Comparison of ENCODE assay signal across 20 cellular contexts in genomic region chr5:111834926-111835599, GRCh38.
A peak's percentile ranks its signal among the peaks of the same experiment; 100 is the strongest.
DNase-seq lines count a peak whose midpoint lies in the region; ATAC-seq and TF ChIP-seq lines count a peak whose summit lies in the region.
"Had no signal": no experiment of that assay in that cellular context is flagged by ENCODE, and none has a peak within 500 bp of the region (broad histone marks: within the 10 kb centered on the region; RNA-seq: fewer than 3 reads in every experiment).

No MANE protein-coding gene starts in this region.

- no peaks in the 10 kb centered on the region for H3K4me1 Mint-ChIP-seq in stimulated activated memory B cell treated with anti-CD40 and anti-IgM and Interleukin-4, amounts not matched to agents 10 μg/mL and 1 μg/mL and 100 μg/mL, for 72 hours
- H3K4me1 Mint-ChIP-seq in naive thymus-derived CD8-positive, alpha-beta T cell = no peaks in the 10 kb centered on the region
- H3K4me1 Mint-ChIP-seq: activated CD4-positive, alpha-beta T cell treated with anti-CD3 and anti-CD28 coated beads, Interleukin-2, amount 10 ng/mL, durations not matched to agents 7 days and 5 days had no signal

- H3K36me3 ChIP-seq in MG63 = no peaks in the 10 kb centered on the region
- H3K36me3 ChIP-seq: BLaER1 treated with 17β-estradiol and CSF1 and Interleukin-3, amounts not matched to agents 10 nM and 100 nM; cardiac muscle cell; tibial nerve had no signal

- no peaks in the 10 kb centered on the region for H3K27me3 Mint-ChIP-seq in stimulated activated memory B cell treated with anti-CD40 and anti-IgM and Interleukin-4, amounts not matched to agents 10 μg/mL and 1 μg/mL and 100 μg/mL, for 72 hours
- H3K27me3 Mint-ChIP-seq in naive thymus-derived CD8-positive, alpha-beta T cell = peaks cover 0 to 5% (median 2%) of the 10 kb centered on the region in 5 donors

- H3K4me3 ChIP-seq in foreskin fibroblast (ENCODE audit: low read depth in 1 of 2, low read length in 2 of 2) = no peak overlapping the region
- H3K4me3 ChIP-seq in MG63 = no peak overlapping the region
- H3K4me3 ChIP-seq: BLaER1 treated with 17β-estradiol and CSF1 and Interleukin-3, amounts not matched to agents 10 nM and 100 nM; cardiac muscle cell; SK-N-MC; smooth muscle cell; tibial nerve had no signal

- DNase-seq in EH (ENCODE audit: low read depth) = peak; percentile 13
- peak; percentile 29 for DNase-seq in HT1080 (ENCODE audit: low read depth)
- peak; percentile 40 for DNase-seq in astrocyte of the hippocampus (ENCODE audit: low read depth, low spot score)
- DNase-seq in foreskin fibroblast = peak; percentile 21 to 33
- no peak for DNase-seq in NK-92 (lab: John Stamatoyannopoulos, UW; ENCODE audit: unreplicated experiment)
- DNase-seq in MG63 = no peak
- DNase-seq in naive thymus-derived CD8-positive, alpha-beta T cell = no peak
- DNase-seq: activated CD4-positive, alpha-beta T cell treated with anti-CD3 and anti-CD28 coated beads, Interleukin-2, amount 10 ng/mL, durations not matched to agents 7 days and 5 days; activated naive CD4-positive, alpha-beta T cell treated with anti-CD3 and anti-CD28 coated beads for 36 hours; Kasumi-1; NCI-H1694 treated with DMSO at 0.1 percent for 48 hours; NCI-H510A treated with DMSO at 0.1 percent for 48 hours; OCI-M1; posterior cingulate gyrus had no signal

- peaks cover 3% of the 10 kb centered on the region; the same call in 1 of the 2 replicates for H3K9me3 ChIP-seq in MG63
- H3K9me3 ChIP-seq: tibial nerve had no signal

- no peaks in the 10 kb centered on the region for H3K27me3 ChIP-seq in MG63
- H3K27me3 ChIP-seq: BLaER1 treated with 17β-estradiol and CSF1 and Interleukin-3, amounts not matched to agents 10 nM and 100 nM; cardiac muscle cell; tibial nerve had no signal

- H3K36me3 Mint-ChIP-seq in stimulated activated memory B cell treated with anti-CD40 and anti-IgM and Interleukin-4, amounts not matched to agents 10 μg/mL and 1 μg/mL and 100 μg/mL, for 72 hours = no peaks in the 10 kb centered on the region
- no peaks in the 10 kb centered on the region for H3K36me3 Mint-ChIP-seq in naive thymus-derived CD8-positive, alpha-beta T cell

- no peak overlapping the region for H3K4me3 Mint-ChIP-seq in stimulated activated memory B cell treated with anti-CD40 and anti-IgM and Interleukin-4, amounts not matched to agents 10 μg/mL and 1 μg/mL and 100 μg/mL, for 72 hours
- no peak overlapping the region for H3K4me3 Mint-ChIP-seq in naive thymus-derived CD8-positive, alpha-beta T cell
- H3K4me3 Mint-ChIP-seq: activated CD4-positive, alpha-beta T cell treated with anti-CD3 and anti-CD28 coated beads, Interleukin-2, amount 10 ng/mL, durations not matched to agents 7 days and 5 days; activated naive CD4-positive, alpha-beta T cell treated with anti-CD3 and anti-CD28 coated beads for 36 hours had no signal

- POLR2A ChIA-PET in naive thymus-derived CD8-positive, alpha-beta T cell (lab: Charles Lee) = no interaction called here

- no peak overlapping the region for H3K27ac Mint-ChIP-seq in stimulated activated memory B cell treated with anti-CD40 and anti-IgM and Interleukin-4, amounts not matched to agents 10 μg/mL and 1 μg/mL and 100 μg/mL, for 72 hours
- no peak overlapping the region for H3K27ac Mint-ChIP-seq in naive thymus-derived CD8-positive, alpha-beta T cell
- H3K27ac Mint-ChIP-seq: activated CD4-positive, alpha-beta T cell treated with anti-CD3 and anti-CD28 coated beads, Interleukin-2, amount 10 ng/mL, durations not matched to agents 7 days and 5 days; activated naive CD4-positive, alpha-beta T cell treated with anti-CD3 and anti-CD28 coated beads for 36 hours had no signal

- H3K9me3 Mint-ChIP-seq in stimulated activated memory B cell treated with anti-CD40 and anti-IgM and Interleukin-4, amounts not matched to agents 10 μg/mL and 1 μg/mL and 100 μg/mL, for 72 hours = no peaks in the 10 kb centered on the region
- peaks cover 0 to 2% (median 0%) of the 10 kb centered on the region in 9 donors for H3K9me3 Mint-ChIP-seq in naive thymus-derived CD8-positive, alpha-beta T cell
- H3K9me3 Mint-ChIP-seq: activated CD4-positive, alpha-beta T cell treated with anti-CD3 and anti-CD28 coated beads, Interleukin-2, amount 10 ng/mL, durations not matched to agents 7 days and 5 days; activated naive CD4-positive, alpha-beta T cell treated with anti-CD3 and anti-CD28 coated beads for 36 hours had no signal

- ATAC-seq in stimulated activated memory B cell treated with anti-CD40 and anti-IgM and Interleukin-4, amounts not matched to agents 10 μg/mL and 1 μg/mL and 100 μg/mL, for 72 hours = no peak
- ATAC-seq in naive thymus-derived CD8-positive, alpha-beta T cell = no peak

- no peak for TF ChIP-seq CTCF in foreskin fibroblast (IDR thresholded peaks at IDR 0.05; ENCODE audit: low read depth, low read length)

Comparison
In these comparisons a context has a peak if more than half of its experiments do, and no peak if none do; other contexts are left out.
1. DNase-seq: peak in EH (single experiment), HT1080 (single experiment), astrocyte of the hippocampus (single experiment) and foreskin fibroblast (2 of 2); none in NK-92 (single experiment), MG63 (single experiment) and naive thymus-derived CD8-positive, alpha-beta T cell (0 of 10).